1 cellular context compared by ENCODE assay signal in the genomic region with DNA sequence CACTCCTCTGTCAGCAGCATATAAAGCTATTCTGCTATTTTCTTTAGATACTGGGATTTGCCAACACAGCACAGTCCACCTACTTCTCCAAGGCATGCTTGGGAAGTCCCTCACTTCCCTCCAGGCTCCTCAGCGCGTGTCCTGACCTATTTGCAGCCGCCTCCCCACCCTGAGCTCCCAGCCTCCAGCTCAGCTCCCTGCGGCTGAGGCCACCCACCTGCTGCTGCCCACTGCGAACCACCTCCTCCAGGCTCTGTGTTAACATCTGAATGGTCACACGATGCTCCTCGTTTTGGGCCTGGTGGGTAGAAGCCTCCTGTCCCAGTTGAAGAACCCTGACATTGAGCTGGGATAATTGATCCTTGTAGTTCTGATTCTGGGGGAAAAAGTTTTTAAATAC.
TF ChIP-seq lines count a peak whose summit lies in the region.

No MANE protein-coding gene starts in this region.

TF ChIP-seq in HepG2, 621 proteins besides CTCF, POLR2A, EP300 and RAD21:
- 0 out of 2 replicates have a peak, but pooled peaks have one; percentile 20 for TF ChIP-seq NFIB (CRISPR knock-in tag; IDR thresholded peaks at IDR 0.05; ENCODE audit: borderline replicate concordance)
- TF ChIP-seq PPARG (CRISPR knock-in tag; conservative IDR thresholded peaks at IDR 0.05) = no peak
